ENCODE assay signal across 2 cellular contexts in genomic region chr11:75144716-75145014, GRCh38.
TF ChIP-seq lines count a peak whose summit lies in the region.

No MANE protein-coding gene starts in this region.

TF ChIP-seq in HepG2, 621 proteins besides CTCF, POLR2A, EP300 and RAD21:
- TF ChIP-seq PCBP2 (optimal IDR thresholded peaks at IDR 0.05; ENCODE audit: low read depth, low read length, poor library complexity, severe bottlenecking) (peak; percentile 3), GTF2F1 (IDR thresholded peaks at IDR 0.05; ENCODE audit: low read length) (no peak), HNRNPK (IDR thresholded peaks at IDR 0.05; ENCODE audit: low read depth, low read length, poor library complexity, severe bottlenecking) (peak; percentile 32)

TF ChIP-seq in IMR-90, 13 proteins besides CTCF, POLR2A, EP300 and RAD21:
- TF ChIP-seq MAFK (IDR thresholded peaks at IDR 0.05; ENCODE audit: low read depth, low read length) = no peak
